1 cellular context compared by ENCODE assay signal in the genomic region with DNA sequence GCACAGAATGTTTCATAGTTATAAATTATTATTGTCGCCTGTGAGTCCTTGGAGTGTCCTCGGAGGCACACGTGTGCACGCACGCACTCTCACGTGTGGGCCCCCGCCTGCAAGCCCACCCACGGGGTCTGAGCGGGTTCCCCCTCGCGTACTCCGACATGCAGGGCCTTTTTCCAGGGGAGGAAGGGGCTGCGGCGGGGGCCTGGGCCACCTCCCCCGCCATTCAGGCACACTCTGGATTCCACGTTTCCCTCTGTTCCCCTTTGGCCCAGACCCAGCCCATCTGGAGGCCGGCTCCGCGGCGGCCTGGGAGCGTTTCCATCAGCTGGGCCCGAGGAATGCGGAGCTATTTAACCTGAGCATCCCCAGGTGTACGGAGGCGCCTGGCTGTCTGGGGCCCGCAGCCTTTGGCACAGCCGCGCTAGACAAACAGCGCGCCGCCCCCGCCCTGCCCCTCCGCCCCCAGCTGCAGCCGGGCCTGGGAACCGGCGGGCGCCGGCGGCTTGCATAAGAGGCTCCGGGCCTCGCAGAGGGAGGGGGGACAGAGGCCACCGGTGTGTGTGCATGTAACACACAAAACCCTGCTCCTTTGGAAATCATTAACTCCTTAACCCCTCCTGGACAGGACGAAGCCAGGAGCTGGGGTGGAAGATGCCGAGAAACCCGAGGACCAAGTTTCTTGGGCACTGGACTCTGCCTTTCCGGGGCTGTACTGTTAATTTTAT.
TF ChIP-seq lines count a peak whose summit lies in the region.

No MANE protein-coding gene starts in this region.

TF ChIP-seq in HepG2, 621 proteins besides CTCF, POLR2A, EP300 and RAD21 (continued from another document and continues in another):
- TF ChIP-seq FOXA3 (CRISPR knock-in tag; IDR thresholded peaks at IDR 0.05) (peak; percentile 99), ZNF564 (CRISPR knock-in tag; IDR thresholded peaks at IDR 0.05) (peak; percentile 99), ZNF879 (CRISPR knock-in tag; IDR thresholded peaks at IDR 0.05) (no peak), ATAD3A (CRISPR knock-in tag; IDR thresholded peaks at IDR 0.05) (no peak), ZC3H13 (CRISPR knock-in tag; IDR thresholded peaks at IDR 0.05) (peak; percentile 100), ZNF18 (CRISPR knock-in tag; IDR thresholded peaks at IDR 0.05; ENCODE audit: insufficient replicate concordance) (no peak), ZBTB7A (CRISPR knock-in tag; IDR thresholded peaks at IDR 0.05) (peak; percentile 98; the same call in 1 of the 2 replicates), ZNF614 (CRISPR knock-in tag; IDR thresholded peaks at IDR 0.05; ENCODE audit: borderline replicate concordance) (peak; percentile 99), FOXK2 (IDR thresholded peaks at IDR 0.05) (peak; percentile 66), ZNF776 (CRISPR knock-in tag; IDR thresholded peaks at IDR 0.05) (peak; percentile 99), ZNF296 (CRISPR knock-in tag; conservative IDR thresholded peaks at IDR 0.05) (no peak; the same call in 1 of the 2 replicates), ZSCAN22 (CRISPR knock-in tag; IDR thresholded peaks at IDR 0.05) (peak; percentile 78; the same call in 1 of the 2 replicates), CHD4 (IDR thresholded peaks at IDR 0.05; ENCODE audit: borderline replicate concordance, low read length) (peak; percentile 13; the same call in 1 of the 2 replicates), HNF1A (IDR thresholded peaks at IDR 0.05; ENCODE audit: low read depth) (peak; percentile 99), HNF1A (CRISPR knock-in tag; IDR thresholded peaks at IDR 0.05; ENCODE audit: borderline replicate concordance) (peak; percentile 100), ZFYVE20 (CRISPR knock-in tag; IDR thresholded peaks at IDR 0.05; ENCODE audit: borderline replicate concordance, low read depth) (peak; percentile 75; the same call in 1 of the 2 replicates), BRD4 (CRISPR knock-in tag; IDR thresholded peaks at IDR 0.05) (peak; percentile 98), JUNB (CRISPR knock-in tag; IDR thresholded peaks at IDR 0.05; ENCODE audit: borderline replicate concordance) (peak; percentile 95), SSRP1 (CRISPR knock-in tag; IDR thresholded peaks at IDR 0.05) (peak; percentile 55; the same call in 1 of the 2 replicates), ZBTB44 (CRISPR knock-in tag; IDR thresholded peaks at IDR 0.05) (peak; percentile 90), ZNF660 (CRISPR knock-in tag; IDR thresholded peaks at IDR 0.05; ENCODE audit: borderline replicate concordance, low read depth) (no peak), ZNF790 (CRISPR knock-in tag; IDR thresholded peaks at IDR 0.05; ENCODE audit: borderline replicate concordance) (peak; percentile 98), ZBTB10 (CRISPR knock-in tag; IDR thresholded peaks at IDR 0.05; ENCODE audit: borderline replicate concordance) (peak; percentile 84; the same call in 1 of the 2 replicates), ZNF496 (CRISPR knock-in tag; IDR thresholded peaks at IDR 0.05; ENCODE audit: insufficient replicate concordance) (no peak), KDM3A (CRISPR knock-in tag; IDR thresholded peaks at IDR 0.05; ENCODE audit: low read depth) (peak; percentile 100), ZNF562 (CRISPR knock-in tag; IDR thresholded peaks at IDR 0.05; ENCODE audit: borderline replicate concordance) (no peak), PAXIP1 (CRISPR knock-in tag; conservative IDR thresholded peaks at IDR 0.05) (peak; percentile 100), ZNF3 (CRISPR knock-in tag; IDR thresholded peaks at IDR 0.05) (peak; percentile 71; the same call in 1 of the 2 replicates), ASH2L (IDR thresholded peaks at IDR 0.05; ENCODE audit: insufficient read length, low read depth, low read length) (peak; percentile 94), ONECUT2 (CRISPR knock-in tag; IDR thresholded peaks at IDR 0.05) (peak; percentile 77; the same call in 1 of the 2 replicates), ZNF367 (CRISPR knock-in tag; IDR thresholded peaks at IDR 0.05; ENCODE audit: borderline replicate concordance) (peak; percentile 99), ZNF432 (CRISPR knock-in tag; IDR thresholded peaks at IDR 0.05; ENCODE audit: borderline replicate concordance) (no peak)
- TF ChIP-seq, protein P1, sequence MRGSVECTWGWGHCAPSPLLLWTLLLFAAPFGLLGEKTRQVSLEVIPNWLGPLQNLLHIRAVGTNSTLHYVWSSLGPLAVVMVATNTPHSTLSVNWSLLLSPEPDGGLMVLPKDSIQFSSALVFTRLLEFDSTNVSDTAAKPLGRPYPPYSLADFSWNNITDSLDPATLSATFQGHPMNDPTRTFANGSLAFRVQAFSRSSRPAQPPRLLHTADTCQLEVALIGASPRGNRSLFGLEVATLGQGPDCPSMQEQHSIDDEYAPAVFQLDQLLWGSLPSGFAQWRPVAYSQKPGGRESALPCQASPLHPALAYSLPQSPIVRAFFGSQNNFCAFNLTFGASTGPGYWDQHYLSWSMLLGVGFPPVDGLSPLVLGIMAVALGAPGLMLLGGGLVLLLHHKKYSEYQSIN (CRISPR knock-in tag; IDR thresholded peaks at IDR 0.05; ENCODE audit: borderline replicate concordance), result no peak
- TF ChIP-seq, protein P2, sequence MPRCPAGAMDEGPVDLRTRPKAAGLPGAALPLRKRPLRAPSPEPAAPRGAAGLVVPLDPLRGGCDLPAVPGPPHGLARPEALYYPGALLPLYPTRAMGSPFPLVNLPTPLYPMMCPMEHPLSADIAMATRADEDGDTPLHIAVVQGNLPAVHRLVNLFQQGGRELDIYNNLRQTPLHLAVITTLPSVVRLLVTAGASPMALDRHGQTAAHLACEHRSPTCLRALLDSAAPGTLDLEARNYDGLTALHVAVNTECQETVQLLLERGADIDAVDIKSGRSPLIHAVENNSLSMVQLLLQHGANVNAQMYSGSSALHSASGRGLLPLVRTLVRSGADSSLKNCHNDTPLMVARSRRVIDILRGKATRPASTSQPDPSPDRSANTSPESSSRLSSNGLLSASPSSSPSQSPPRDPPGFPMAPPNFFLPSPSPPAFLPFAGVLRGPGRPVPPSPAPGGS (CRISPR knock-in tag; IDR thresholded peaks at IDR 0.05), result peak; percentile 100
- TF ChIP-seq, protein P3, sequence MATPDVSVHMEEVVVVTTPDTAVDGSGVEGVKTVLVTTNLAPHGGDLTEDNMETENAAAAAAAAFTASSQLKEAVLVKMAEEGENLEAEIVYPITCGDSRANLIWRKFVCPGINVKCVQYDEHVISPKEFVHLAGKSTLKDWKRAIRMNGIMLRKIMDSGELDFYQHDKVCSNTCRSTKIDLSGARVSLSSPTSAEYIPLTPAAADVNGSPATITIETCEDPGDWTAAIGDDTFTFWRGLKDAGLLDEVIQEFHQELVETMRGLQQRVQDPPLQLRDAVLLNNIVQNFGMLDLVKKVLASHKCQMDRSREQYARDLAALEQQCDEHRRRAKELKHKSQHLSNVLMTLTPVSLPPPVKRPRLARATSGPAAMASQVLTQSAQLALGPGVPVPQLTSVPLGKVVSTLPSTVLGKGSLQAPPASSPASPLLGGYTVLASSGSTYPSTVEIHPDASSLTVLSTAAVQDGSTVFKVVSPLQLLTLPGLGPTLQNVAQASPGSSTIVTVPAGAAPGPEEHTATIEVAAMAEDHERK (CRISPR knock-in tag; IDR thresholded peaks at IDR 0.05; ENCODE audit: low read depth), result peak; percentile 65; the same call in 1 of the 2 replicates
- TF ChIP-seq, protein P4, sequence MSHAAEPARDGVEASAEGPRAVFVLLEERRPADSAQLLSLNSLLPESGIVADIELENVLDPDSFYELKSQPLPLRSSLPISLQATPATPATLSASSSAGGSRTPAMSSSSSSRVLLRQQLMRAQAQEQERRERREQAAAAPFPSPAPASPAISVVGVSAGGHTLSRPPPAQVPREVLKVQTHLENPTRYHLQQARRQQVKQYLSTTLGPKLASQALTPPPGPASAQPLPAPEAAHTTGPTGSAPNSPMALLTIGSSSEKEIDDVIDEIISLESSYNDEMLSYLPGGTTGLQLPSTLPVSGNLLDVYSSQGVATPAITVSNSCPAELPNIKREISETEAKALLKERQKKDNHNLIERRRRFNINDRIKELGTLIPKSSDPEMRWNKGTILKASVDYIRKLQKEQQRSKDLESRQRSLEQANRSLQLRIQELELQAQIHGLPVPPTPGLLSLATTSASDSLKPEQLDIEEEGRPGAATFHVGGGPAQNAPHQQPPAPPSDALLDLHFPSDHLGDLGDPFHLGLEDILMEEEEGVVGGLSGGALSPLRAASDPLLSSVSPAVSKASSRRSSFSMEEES (CRISPR knock-in tag; IDR thresholded peaks at IDR 0.05), result peak; percentile 94
